ENCODE assay signal across 8 cellular contexts in genomic region chr13:36432106-36432544, GRCh38. TPM values are rescaled to one million over a fixed set of nuclear protein-coding genes. Genes with fewer than 3 reads are reported as not detected.
A peak's percentile ranks its signal among the peaks of the same experiment; 100 is the strongest.
DNase-seq lines count a peak whose midpoint lies in the region; ATAC-seq and TF ChIP-seq lines count a peak whose summit lies in the region.

CCNA1 (plus strand) TSS chr13:36432495; CDS start chr13:36433057, 562 bp downstream.

- no peaks in the 10 kb centered on the region for H3K36me3 ChIP-seq in prostate gland

- intact Hi-C loops in Right ventricle myocardium superior (cut with DNase I), result no loop called here
- intact Hi-C loops in prostate gland (cut with DNase I), result no loop called here

- ATAC-seq in Right ventricle myocardium superior (ENCODE audit: poor library complexity), result peak; percentile 72

- H3K27ac ChIP-seq in prostate gland, result no peak within 1 kb of the TSS

- WGBS in prostate gland, result 1% methylated on average over 29 of the region's 46 CpGs

- peak within 1 kb of the TSS; percentile 56 for H3K4me3 Mint-ChIP-seq in activated naive CD4-positive, alpha-beta T cell treated with anti-CD3 and anti-CD28 coated beads, Interleukin-2, amount 10 ng/mL, durations not matched to agents 7 days and 5 days

- no peaks in the 10 kb centered on the region for H3K9me3 Mint-ChIP-seq in activated naive CD4-positive, alpha-beta T cell treated with anti-CD3 and anti-CD28 coated beads, Interleukin-2, amount 10 ng/mL, durations not matched to agents 7 days and 5 days

- H3K27me3 Mint-ChIP-seq in activated naive CD4-positive, alpha-beta T cell treated with anti-CD3 and anti-CD28 coated beads, Interleukin-2, amount 10 ng/mL, durations not matched to agents 7 days and 5 days, result peaks cover 69% of the 10 kb centered on the region

- H3K27ac Mint-ChIP-seq in activated naive CD4-positive, alpha-beta T cell treated with anti-CD3 and anti-CD28 coated beads, Interleukin-2, amount 10 ng/mL, durations not matched to agents 7 days and 5 days, result no peak within 1 kb of the TSS

- peak within 1 kb of the TSS; percentile 27 to 36 for H3K4me3 ChIP-seq in prostate gland

- TF ChIP-seq POLR2A in prostate gland (IDR thresholded peaks at IDR 0.05), result no peak

- no peak for TF ChIP-seq CTCF in prostate gland (IDR thresholded peaks at IDR 0.05)

- H3K4me1 Mint-ChIP-seq in activated naive CD4-positive, alpha-beta T cell treated with anti-CD3 and anti-CD28 coated beads, Interleukin-2, amount 10 ng/mL, durations not matched to agents 7 days and 5 days, result peaks cover 16% of the 10 kb centered on the region

- CTCF ChIA-PET in activated naive CD4-positive, alpha-beta T cell treated with anti-CD3 and anti-CD28 coated beads, Interleukin-2, amount 10 ng/mL, durations not matched to agents 7 days and 5 days (lab: Charles Lee), result no interaction called here

- H3K36me3 Mint-ChIP-seq in activated naive CD4-positive, alpha-beta T cell treated with anti-CD3 and anti-CD28 coated beads, Interleukin-2, amount 10 ng/mL, durations not matched to agents 7 days and 5 days, result no peaks in the 10 kb centered on the region

- DNase-seq in activated naive CD4-positive, alpha-beta T cell treated with anti-CD3 and anti-CD28 coated beads, Interleukin-2, amount 10 ng/mL, durations not matched to agents 7 days and 5 days, result peak; percentile 22
- no peak for DNase-seq in activated naive CD4-positive, alpha-beta T cell (lab: John Stamatoyannopoulos, UW)
- DNase-seq in NCI-H1105 treated with DMSO at 0.1 percent for 48 hours (lab: John Stamatoyannopoulos, UW) (peak; percentile 75), Right ventricle myocardium superior (peak; percentile 42), prostate gland (ENCODE audit: low spot score) (no peak), T1000 (lab: John Stamatoyannopoulos, UW) (no peak), HCEC 1CT (no peak)
- peak; percentile 12 for DNase-seq in activated naive CD4-positive, alpha-beta T cell treated with anti-CD3 and anti-CD28 coated beads, Interleukin-2, amount 50 U/mL, for 16 hours

- H3K9me3 ChIP-seq in prostate gland, result no peaks in the 10 kb centered on the region

- no peaks in the 10 kb centered on the region for H3K27me3 ChIP-seq in prostate gland (replicated peaks; ENCODE audit: insufficient read depth)

- peaks cover 2% of the 10 kb centered on the region for H3K4me1 ChIP-seq in prostate gland (replicated peaks)

RNA-seq across cellular contexts. Expression of gene CCNA1, which starts in this region (rescaled TPM):
- not detected for total RNA-seq in Right ventricle myocardium superior
- 1 to 10 TPM in 1 of 2 donors, not detected in 1; 9.2 TPM for total RNA-seq in prostate gland

Comparison
In these comparisons a context has a peak if more than half of its experiments do, and no peak if none do; other contexts are left out.
1. DNase-seq: peak in activated naive CD4-positive, alpha-beta T cell treated with anti-CD3 and anti-CD28 coated beads, Interleukin-2, amount 10 ng/mL, durations not matched to agents 7 days and 5 days (single experiment), NCI-H1105 treated with DMSO at 0.1 percent for 48 hours (single experiment) and activated naive CD4-positive, alpha-beta T cell treated with anti-CD3 and anti-CD28 coated beads, Interleukin-2, amount 50 U/mL, for 16 hours (single experiment); none in activated naive CD4-positive, alpha-beta T cell (0 of 4), prostate gland (single experiment), T1000 (single experiment) and HCEC 1CT (single experiment).
2. Peak in DNase-seq and ATAC-seq in Right ventricle myocardium superior; RNA of the gene not detected or under 1 TPM.